Comparison of ENCODE assay signal across 16 cellular contexts in genomic region chr11:116598036-116598435, GRCh38.
DNase-seq lines count a peak whose midpoint lies in the region; FAIRE-seq and TF ChIP-seq lines count a peak whose summit lies in the region.
"Had no signal": no experiment of that assay in that cellular context is flagged by ENCODE, and none has a peak within 500 bp of the region (broad histone marks: within the 10 kb centered on the region; RNA-seq: fewer than 3 reads in every experiment).

No MANE protein-coding gene starts in this region.

- 88% methylated on average over 6 of the region's 6 CpGs; no CpG with 5 or more reads in 1 of the 2 experiments for WGBS in H1 (ENCODE audit: extremely low coverage in 1 of 2, insufficient coverage in 1 of 2, insufficient read length in 1 of 2, insufficient replicate concordance in 2 of 2, low coverage in 1 of 2, low lambda C conversion rate in 2 of 2, missing lambda C conversion rate in 1 of 2), 2 experiments
- 75 to 86% methylated on average over 6 of the region's 6 CpGs for WGBS in sigmoid colon, 2 donors

- intact Hi-C loops in sigmoid colon (cut with DNase I), result no loop called here

- H3K27ac ChIP-seq in H1 (ENCODE audit: low read depth, low read length) (no peak overlapping the region), sigmoid colon (no peak overlapping the region)
- H3K27ac ChIP-seq: 22Rv1 had no signal

- no peak overlapping the region for H3K14ac ChIP-seq in H1 (ENCODE audit: insufficient read length)

- H3K56ac ChIP-seq in H1 (replicated peaks; ENCODE audit: insufficient read length, low read depth, low read length), result no peak overlapping the region

- no peak for TF ChIP-seq CTCF in H1 (IDR thresholded peaks at IDR 0.05; ENCODE audit: control extremely low read depth in 1 of 3, insufficient read depth in 1 of 3, low read depth in 1 of 3, low read length in 3 of 3)
- TF ChIP-seq CTCF in sigmoid colon (IDR thresholded peaks at IDR 0.05), result no peak

- no peak for TF ChIP-seq POLR2A in H1 (IDR thresholded peaks at IDR 0.05; ENCODE audit: control extremely low read depth in 1 of 2, low read depth in 2 of 2, low read length in 2 of 2)
- TF ChIP-seq POLR2A in sigmoid colon (IDR thresholded peaks at IDR 0.05), result no peak

- H3K27me3 ChIP-seq in H1 (replicated peaks in 1 of 4; ENCODE audit: control insufficient read depth in 3 of 4, extremely low read depth in 1 of 4, insufficient read depth in 3 of 4, low read length in 3 of 4) (no peaks in the 10 kb centered on the region; a peak in 1 of 7 replicates), sigmoid colon (peaks cover 0 to 4% (median 0%) of the 10 kb centered on the region in 3 donors)

- CTCF ChIA-PET in H1 (lab: Charles Lee; ENCODE audit: partially characterized antibody), result interaction anchor here (0.7 to 2.0 kb wide), 5 partner anchors 10 to 135 kb away, joined by 3 to 8 read pairs (median 5); no protein-coding TSS in a partner anchor

- H3K4me2 ChIP-seq in H1 (ENCODE audit: insufficient read depth in 1 of 2, low read depth in 2 of 2, low read length in 2 of 2), result no peak overlapping the region

- TF ChIP-seq EP300 in H1 (IDR thresholded peaks at IDR 0.05; ENCODE audit: borderline replicate concordance in 1 of 2, low read depth in 2 of 2, low read length in 2 of 2) (no peak), sigmoid colon (IDR thresholded peaks at IDR 0.05) (no peak)

- no peak overlapping the region for H3K18ac ChIP-seq in H1 (ENCODE audit: extremely low read depth, low read length)

- POLR2A ChIA-PET in H1 (lab: Charles Lee; ENCODE audit: partially characterized antibody), result no interaction called here

- H2BK20ac ChIP-seq in H1 (ENCODE audit: low read length), result no peak overlapping the region

- H4K20me1 ChIP-seq in H1 (replicated peaks in 1 of 2; ENCODE audit: control insufficient read depth in 1 of 2, insufficient read depth in 2 of 2, low read length in 2 of 2), result peaks cover 0 to 3% of the 10 kb centered on the region in 2 experiments

- H3K79me2 ChIP-seq in H1 (ENCODE audit: control insufficient read depth in 1 of 2, insufficient read depth in 2 of 2, low read length in 2 of 2), result no peaks in the 10 kb centered on the region

- peak overlapping the region; percentile 75; the same call in 1 of the 2 replicates for H2BK12ac ChIP-seq in H1 (ENCODE audit: low read depth, low read length)

- TF ChIP-seq RAD21 in H1 (IDR thresholded peaks at IDR 0.05 in 1 of 2, conservative IDR thresholded peaks at IDR 0.05 in 1 of 2; ENCODE audit: low read depth in 2 of 2, low read length in 2 of 2), result no peak

- H3K9me3 ChIP-seq in H1 (ENCODE audit: insufficient read depth in 2 of 2, low read depth in 1 of 2, low read length in 1 of 2) (no peaks in the 10 kb centered on the region), sigmoid colon (no peaks in the 10 kb centered on the region)

- no peak overlapping the region for H4K91ac ChIP-seq in H1 (replicated peaks; ENCODE audit: insufficient read length, low read length)

- H3K36me3 ChIP-seq in H1 (ENCODE audit: control insufficient read depth in 2 of 4, insufficient read depth in 4 of 4, low read length in 3 of 4) (no peaks in the 10 kb centered on the region), sigmoid colon (no peaks in the 10 kb centered on the region)

- H2BK5ac ChIP-seq in H1 (ENCODE audit: low read depth, low read length), result no peak overlapping the region

- no peak overlapping the region for H4K8ac ChIP-seq in H1 (ENCODE audit: extremely low read depth, insufficient read depth, low read length)

- H3K4me3 ChIP-seq in H1 (ENCODE audit: extremely low read depth in 1 of 4, insufficient read depth in 2 of 4, low read depth in 3 of 4, low read length in 4 of 4) (no peak overlapping the region), sigmoid colon (no peak overlapping the region)

- FAIRE-seq in H1 (lab: Jason Lieb, UNC) (no peak), urothelium cell line (lab: Jason Lieb, UNC) (peak; percentile 59)
- FAIRE-seq: GM12892, GM19239, H54 had no signal

- H3K4ac ChIP-seq in H1 (replicated peaks; ENCODE audit: insufficient read length, low read depth, low read length), result no peak overlapping the region

- H2BK15ac ChIP-seq in H1 (ENCODE audit: low read length), result 0 out of 2 replicates have a peak overlapping the region, but pooled peaks have one; percentile 81

- H3K9ac ChIP-seq in H1 (replicated peaks in 1 of 4; ENCODE audit: extremely low read depth in 1 of 4, low read depth in 3 of 4, low read length in 3 of 4), result no peak overlapping the region

- no peak overlapping the region for H2AFZ ChIP-seq in H1 (ENCODE audit: low read length)

- H3K23me2 ChIP-seq in H1 (ENCODE audit: low read depth, low read length), result no peaks in the 10 kb centered on the region

- H3K4me1 ChIP-seq in H1 (replicated peaks in 1 of 4; ENCODE audit: control insufficient read depth in 3 of 4, insufficient read depth in 4 of 4, low read length in 3 of 4), result no peaks in the 10 kb centered on the region
- peaks cover 0 to 9% (median 0%) of the 10 kb centered on the region in 4 donors for H3K4me1 ChIP-seq in sigmoid colon

- no peak overlapping the region for H2AK5ac ChIP-seq in H1 (ENCODE audit: low read depth, low read length)

- DNase-seq in activated effector memory CD4-positive, alpha-beta T cell treated with anti-CD3 and anti-CD28 coated beads, Interleukin-2, amount 50 U/mL, for 16 hours, result peak; percentile 38
- DNase-seq in activated effector memory CD4-positive, alpha-beta T cell treated with Interleukin-2 at 50 U/mL for 16 hours, result no peak
- DNase-seq in H1 (ENCODE audit: low read depth in 1 of 2, low spot score in 2 of 2) (no peak), sigmoid colon (peak; percentile 27), urothelium cell line (ENCODE audit: low spot score) (no peak), SW 1271 (lab: John Stamatoyannopoulos, UW) (no peak), NCI-H1694 (lab: John Stamatoyannopoulos, UW) (no peak)
- no peak for DNase-seq in NK-92 treated with Interleukin-12 subunit alpha and Interleukin-12 subunit beta, amount 100 ng/mL, for 24 hours (lab: John Stamatoyannopoulos, UW)
- DNase-seq: CD8-positive, alpha-beta T cell; COR-L47; DND-41; GDM1 had no signal

- H3K79me1 ChIP-seq in H1 (ENCODE audit: low read depth, low read length), result no peaks in the 10 kb centered on the region

- no peak overlapping the region for H3K23ac ChIP-seq in H1 (ENCODE audit: insufficient read length)

- H4K5ac ChIP-seq in H1 (ENCODE audit: insufficient read length, low read depth, low read length), result no peak overlapping the region

- H2BK120ac ChIP-seq in H1 (replicated peaks; ENCODE audit: low read depth, low read length), result no peak overlapping the region

TF ChIP-seq in H1, 55 proteins besides CTCF, POLR2A, EP300 and RAD21:
- TF ChIP-seq CHD2 (IDR thresholded peaks at IDR 0.05; ENCODE audit: low read length), result no peak
- no peak for TF ChIP-seq SP2 (IDR thresholded peaks at IDR 0.05; ENCODE audit: low read length)
- no peak for TF ChIP-seq RXRA (IDR thresholded peaks at IDR 0.05; ENCODE audit: insufficient read depth, low read depth, low read length)
- no peak for TF ChIP-seq HDAC6 (IDR thresholded peaks at IDR 0.05; ENCODE audit: low read depth, low read length)
- TF ChIP-seq TEAD4 (IDR thresholded peaks at IDR 0.05; ENCODE audit: low read depth, low read length), result no peak
- no peak for TF ChIP-seq NRF1 (IDR thresholded peaks at IDR 0.05; ENCODE audit: low read depth, low read length)
- TF ChIP-seq CREB1 (IDR thresholded peaks at IDR 0.05), result no peak
- no peak for TF ChIP-seq SIRT6 (IDR thresholded peaks at IDR 0.05; ENCODE audit: low read length)
- TF ChIP-seq, protein P1, sequence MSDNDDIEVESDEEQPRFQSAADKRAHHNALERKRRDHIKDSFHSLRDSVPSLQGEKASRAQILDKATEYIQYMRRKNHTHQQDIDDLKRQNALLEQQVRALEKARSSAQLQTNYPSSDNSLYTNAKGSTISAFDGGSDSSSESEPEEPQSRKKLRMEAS (IDR thresholded peaks at IDR 0.05), result no peak
- TF ChIP-seq JUND (IDR thresholded peaks at IDR 0.05; ENCODE audit: low read length), result no peak
- TF ChIP-seq NANOG (IDR thresholded peaks at IDR 0.05; ENCODE audit: insufficient read depth, low read depth, low read length, poor library complexity, severe bottlenecking), result no peak
- TF ChIP-seq BACH1 (IDR thresholded peaks at IDR 0.05; ENCODE audit: low read length), result no peak
- TF ChIP-seq TCF12 (IDR thresholded peaks at IDR 0.05; ENCODE audit: low read depth, low read length), result no peak
- no peak for TF ChIP-seq SIN3A (conservative IDR thresholded peaks at IDR 0.05 in 1 of 2, IDR thresholded peaks at IDR 0.05 in 1 of 2; ENCODE audit: low read depth in 1 of 2, low read length in 2 of 2)
- no peak for TF ChIP-seq HDAC2 (IDR thresholded peaks at IDR 0.05; ENCODE audit: borderline replicate concordance in 1 of 2, low read depth in 2 of 2, low read length in 2 of 2)
- no peak for TF ChIP-seq SP4 (IDR thresholded peaks at IDR 0.05; ENCODE audit: low read length)
- TF ChIP-seq PHF8 (conservative IDR thresholded peaks at IDR 0.05; ENCODE audit: low read depth, low read length), result no peak
- no peak for TF ChIP-seq ASH2L (IDR thresholded peaks at IDR 0.05; ENCODE audit: low read length)

Comparison
In these comparisons a context has a peak if more than half of its experiments do, and no peak if none do; other contexts are left out.
1. DNase-seq: peak in activated effector memory CD4-positive, alpha-beta T cell treated with anti-CD3 and anti-CD28 coated beads, Interleukin-2, amount 50 U/mL, for 16 hours (single experiment) and sigmoid colon (single experiment); none in activated effector memory CD4-positive, alpha-beta T cell treated with Interleukin-2 at 50 U/mL for 16 hours (single experiment), H1 (0 of 2), urothelium cell line (single experiment), SW 1271 (0 of 2), NCI-H1694 (single experiment) and NK-92 treated with Interleukin-12 subunit alpha and Interleukin-12 subunit beta, amount 100 ng/mL, for 24 hours (single experiment).